In genomic region chr9:111676116-111676515, GRCh38 we compare ENCODE assay signal across 34 cellular contexts. TPM values are rescaled to one million over a fixed set of nuclear protein-coding genes. Genes with fewer than 3 reads are reported as not detected.
DNase-seq lines count a peak whose midpoint lies in the region; ATAC-seq, FAIRE-seq and TF ChIP-seq lines count a peak whose summit lies in the region.
"Had no signal": no experiment of that assay in that cellular context is flagged by ENCODE, and none has a peak within 500 bp of the region (broad histone marks: within the 10 kb centered on the region; RNA-seq: fewer than 3 reads in every experiment).

No MANE protein-coding gene starts in this region.

- CTCF ChIA-PET in HepG2 (lab: Yijun Ruan, JAX; ENCODE audit: low intra/inter-chr PET ratio, low total read pairs) (no interaction called here), A549 (lab: Yijun Ruan, JAX) (interaction anchor here (0.8 to 1.5 kb wide), 2 partner anchors 12 to 329 kb away, joined by 3 read pairs; no protein-coding TSS in a partner anchor), IMR-90 (lab: Yijun Ruan, JAX) (interaction anchor here (0.5 kb wide), 1 partner anchor 111 kb away, joined by 3 read pairs; no protein-coding TSS in a partner anchor), K562 (lab: Yijun Ruan, JAX; ENCODE audit: low intra/inter-chr PET ratio) (no interaction called here)

- H2BK20ac ChIP-seq in IMR-90 (ENCODE audit: low read depth, low read length), result no peak overlapping the region

- no peak for TF ChIP-seq EP300 in HepG2 (IDR thresholded peaks at IDR 0.05; ENCODE audit: low read depth in 2 of 2, low read length in 2 of 2)
- TF ChIP-seq EP300 in HepG2 (CRISPR knock-in tag; IDR thresholded peaks at IDR 0.05; ENCODE audit: borderline replicate concordance), result no peak
- TF ChIP-seq EP300 in A549 (IDR thresholded peaks at IDR 0.05), result no peak
- no peak for TF ChIP-seq EP300 in K562 (IDR thresholded peaks at IDR 0.05; ENCODE audit: low read length)

- no peak for TF ChIP-seq RAD21 in HepG2 (CRISPR knock-in tag; IDR thresholded peaks at IDR 0.05)
- no peak for TF ChIP-seq RAD21 in A549 (conservative IDR thresholded peaks at IDR 0.05 in 1 of 2, IDR thresholded peaks at IDR 0.05 in 1 of 2)
- TF ChIP-seq RAD21 in IMR-90 (IDR thresholded peaks at IDR 0.05; ENCODE audit: low read length), result no peak
- no peak for TF ChIP-seq RAD21 in K562 (CRISPR knock-in tag; conservative IDR thresholded peaks at IDR 0.05 in 1 of 2, IDR thresholded peaks at IDR 0.05 in 1 of 2)

- no peak for TF ChIP-seq CTCF in HepG2 (CRISPR knock-in tag; IDR thresholded peaks at IDR 0.05)
- no peak for TF ChIP-seq CTCF in right lobe of liver (IDR thresholded peaks at IDR 0.05)
- TF ChIP-seq CTCF in A549 (IDR thresholded peaks at IDR 0.05), result no peak
- TF ChIP-seq CTCF in IMR-90 (conservative IDR thresholded peaks at IDR 0.05; ENCODE audit: low read depth, low read length), result no peak
- no peak for TF ChIP-seq CTCF in K562 (IDR thresholded peaks at IDR 0.05 in 2 of 3, conservative IDR thresholded peaks at IDR 0.05 in 1 of 3; ENCODE audit: insufficient read depth in 2 of 3, low read depth in 1 of 3, low read length in 3 of 3)
- no peak for TF ChIP-seq CTCF in psoas muscle (IDR thresholded peaks at IDR 0.05)

- H3K36me3 ChIP-seq in HepG2 (replicated peaks in 1 of 2; ENCODE audit: control insufficient read depth in 1 of 2, insufficient read depth in 2 of 2, low read length in 2 of 2) (no peaks in the 10 kb centered on the region), right lobe of liver (no peaks in the 10 kb centered on the region), IMR-90 (ENCODE audit: control insufficient read depth, insufficient read depth, low read length) (peaks cover 18% of the 10 kb centered on the region), K562 (ENCODE audit: control insufficient read depth, insufficient read depth, low read length) (no peaks in the 10 kb centered on the region), psoas muscle (ENCODE audit: insufficient read depth in 1 of 2, low read depth in 1 of 2) (peaks cover 0 to 25% of the 10 kb centered on the region in 2 donors)
- H3K36me3 ChIP-seq: BE2C had no signal

- H2AFZ ChIP-seq in HepG2 (ENCODE audit: low read length) (no peak overlapping the region), IMR-90 (replicated peaks; ENCODE audit: low read length, poor library complexity) (no peak overlapping the region), K562 (ENCODE audit: low read depth, low read length) (no peak overlapping the region)

- FAIRE-seq in HepG2 (lab: Jason Lieb, UNC) (no peak), A549 (lab: Jason Lieb, UNC) (no peak), K562 (lab: Jason Lieb, UNC) (no peak)
- FAIRE-seq: A204.1, D721Med had no signal

- no peak overlapping the region for H3K4ac ChIP-seq in IMR-90 (ENCODE audit: low read depth, low read length)

- no peak overlapping the region for H2BK5ac ChIP-seq in IMR-90 (ENCODE audit: low read depth, low read length, poor library complexity, severe bottlenecking)

- no peak overlapping the region for H3K18ac ChIP-seq in IMR-90 (ENCODE audit: low read depth, low read length)

- H4K91ac ChIP-seq in IMR-90 (ENCODE audit: insufficient read depth, low read depth, low read length), result no peak overlapping the region

- in situ Hi-C loops in HepG2 (cut with HindIII; ENCODE audit: extremely low pct_ligation_motif_present, low pct_unique_long_range_greater_than_20kb) (no loop called here), IMR-90 (cut with MboI; ENCODE audit: low sequenced_read_pairs) (no loop called here), K562 (cut with MboI) (no loop called here)

- no peak overlapping the region for H3K4me2 ChIP-seq in HepG2 (ENCODE audit: low read depth, low read length)
- no peak overlapping the region for H3K4me2 ChIP-seq in A549
- no peak overlapping the region for H3K4me2 ChIP-seq in IMR-90 (ENCODE audit: low read depth, low read length)
- H3K4me2 ChIP-seq in K562 (ENCODE audit: insufficient read depth, low read length), result no peak overlapping the region
- H3K4me2 ChIP-seq: BLaER1; BLaER1 treated with 17β-estradiol and CSF1 and Interleukin-3, amounts not matched to agents 10 nM and 100 nM had no signal

- WGBS in HepG2 (ENCODE audit: low lambda C conversion rate), result 93% methylated on average over 3 of the region's 3 CpGs
- 96% methylated on average over 3 of the region's 3 CpGs for WGBS in right lobe of liver (ENCODE audit: insufficient coverage, low coverage, low lambda C conversion rate, missing lambda C conversion rate)
- WGBS in A549 (ENCODE audit: missing lambda C conversion rate), result 87% methylated on average over 3 of the region's 3 CpGs
- no CpG with 5 or more reads among the region's 3 CpGs for WGBS in IMR-90 (ENCODE audit: extremely low coverage in 2 of 2, insufficient read length in 1 of 2), 2 experiments
- 45% methylated on average over 3 of the region's 3 CpGs for WGBS in K562 (ENCODE audit: insufficient coverage, low coverage, missing lambda C conversion rate)
- 94 to 96% (median 95%) methylated on average over 3 of the region's 3 CpGs for WGBS in psoas muscle, 3 donors

- ATAC-seq in HepG2 (no peak), right lobe of liver (no peak), A549 (no peak), IMR-90 (ENCODE audit: low read depth) (no peak), K562 (no peak), GM19023 (IDR thresholded peaks at IDR 0.05; ENCODE audit: unreplicated experiment) (no peak), GM18511 (IDR thresholded peaks at IDR 0.05; ENCODE audit: unreplicated experiment) (no peak), psoas muscle (no peak)
- ATAC-seq: CD8-positive, alpha-beta T cell had no signal

- H4K5ac ChIP-seq in IMR-90 (ENCODE audit: low read depth, low read length), result no peak overlapping the region

- H3K23ac ChIP-seq in IMR-90 (ENCODE audit: low read depth, low read length), result no peak overlapping the region

- no peak overlapping the region for H3K56ac ChIP-seq in IMR-90 (ENCODE audit: extremely low read depth, insufficient read depth, low read length)

- no peaks in the 10 kb centered on the region for H4K20me1 ChIP-seq in HepG2 (ENCODE audit: insufficient read depth, low read length)
- H4K20me1 ChIP-seq in IMR-90 (ENCODE audit: insufficient read depth, low read length), result no peaks in the 10 kb centered on the region
- no peaks in the 10 kb centered on the region for H4K20me1 ChIP-seq in K562 (replicated peaks; ENCODE audit: control insufficient read depth, insufficient read depth, low read length)
- H4K20me1 ChIP-seq: BLaER1 had no signal

- no peak overlapping the region for H2BK120ac ChIP-seq in IMR-90 (ENCODE audit: low read depth, low read length)

- H2AK9ac ChIP-seq in IMR-90 (replicated peaks; ENCODE audit: low read depth, low read length, poor library complexity), result no peak overlapping the region

- intact Hi-C loops in HepG2 (cut with micrococcal nuclease; ENCODE audit: unreplicated experiment), result no loop called here
- intact Hi-C loops in right lobe of liver (cut with DNase I), result no loop called here
- intact Hi-C loops in IMR-90 (cut with micrococcal nuclease), result no loop called here
- intact Hi-C loops in K562 (cut with micrococcal nuclease), result no loop called here
- intact Hi-C loops in psoas muscle (cut with DNase I), result no loop called here

- H3K79me1 ChIP-seq in IMR-90 (ENCODE audit: low read depth in 1 of 2, low read length in 2 of 2), result no peaks in the 10 kb centered on the region; a peak in 2 of 4 replicates

- DNase-seq in HepG2 (ENCODE audit: low spot score) (no peak), right lobe of liver (no peak), A549 (ENCODE audit: low read depth in 1 of 2, low spot score in 1 of 2) (no peak), IMR-90 (no peak), K562 (ENCODE audit: extremely low read depth in 1 of 4, low spot score in 3 of 4) (no peak), psoas muscle (no peak)
- DNase-seq: 8988T; ACHN; AML-193; BE2C; C1 segment of cervical spinal cord; Caco-2; Calu3; CD4-positive, alpha-beta memory T cell; CD4-positive, alpha-beta T cell; CD4-positive, CD25-positive, alpha-beta regulatory T cell; CD8-positive, alpha-beta memory T cell; CD8-positive, alpha-beta T cell; COR-L47; DMS 273 treated with DMSO at 0.1 percent for 48 hours; DMS153; DMS53; DMS79; DMS79 treated with DMSO at 0.1 percent for 48 hours; DND-41; EL had no signal

- H3K27ac ChIP-seq in HepG2 (ENCODE audit: extremely low read length, insufficient read depth, low read length) (no peak overlapping the region), right lobe of liver (no peak overlapping the region), A549 (no peak overlapping the region), IMR-90 (ENCODE audit: insufficient read depth, low read length) (no peak overlapping the region), K562 (ENCODE audit: extremely low read depth, low read depth, low read length) (no peak overlapping the region), psoas muscle (no peak overlapping the region)
- H3K27ac ChIP-seq: 22Rv1; BLaER1; BLaER1 treated with 17β-estradiol and CSF1 and Interleukin-3, amounts not matched to agents 10 nM and 100 nM; C4-2B had no signal

- H2BK15ac ChIP-seq in IMR-90 (ENCODE audit: low read depth, low read length), result no peak overlapping the region

- no peak overlapping the region for H4K8ac ChIP-seq in IMR-90 (ENCODE audit: low read depth in 2 of 2, low read length in 2 of 2)

- no peak for TF ChIP-seq POLR2A in HepG2 (IDR thresholded peaks at IDR 0.05; ENCODE audit: insufficient read depth in 1 of 2, low read depth in 2 of 2, low read length in 2 of 2)
- TF ChIP-seq POLR2A in right lobe of liver (IDR thresholded peaks at IDR 0.05), result no peak
- no peak for TF ChIP-seq POLR2A in A549 (IDR thresholded peaks at IDR 0.05; ENCODE audit: low read length)
- no peak for TF ChIP-seq POLR2A in IMR-90 (IDR thresholded peaks at IDR 0.05; ENCODE audit: low read depth, low read length)
- no peak for TF ChIP-seq POLR2A in K562 (conservative IDR thresholded peaks at IDR 0.05)

- H3K79me2 ChIP-seq in HepG2 (ENCODE audit: insufficient read depth, low read length) (no peaks in the 10 kb centered on the region), K562 (ENCODE audit: control insufficient read depth, insufficient read depth, low read length) (no peaks in the 10 kb centered on the region)

- no peak overlapping the region for H3K9ac ChIP-seq in HepG2 (ENCODE audit: insufficient read depth, low read depth, low read length)
- H3K9ac ChIP-seq in IMR-90 (ENCODE audit: low read depth, low read length), result no peak overlapping the region
- no peak overlapping the region for H3K9ac ChIP-seq in K562 (ENCODE audit: insufficient read depth in 1 of 2, low read depth in 2 of 2, low read length in 2 of 2)
- H3K9ac ChIP-seq: BLaER1; BLaER1 treated with 17β-estradiol and CSF1 and Interleukin-3, amounts not matched to agents 10 nM and 100 nM had no signal

- no peak overlapping the region for H3K4me3 ChIP-seq in HepG2 (replicated peaks in 1 of 3; ENCODE audit: insufficient read depth in 1 of 3, low read depth in 2 of 3, low read length in 3 of 3)
- H3K4me3 ChIP-seq in right lobe of liver, result no peak overlapping the region
- H3K4me3 ChIP-seq in A549, result no peak overlapping the region
- H3K4me3 ChIP-seq in IMR-90 (ENCODE audit: insufficient read depth, low read depth, low read length), result no peak overlapping the region
- no peak overlapping the region for H3K4me3 ChIP-seq in K562
- H3K4me3 ChIP-seq in psoas muscle, result no peak overlapping the region
- H3K4me3 ChIP-seq: BLaER1; BLaER1 treated with 17β-estradiol and CSF1 and Interleukin-3, amounts not matched to agents 10 nM and 100 nM had no signal

- BruUV-seq in HepG2 (replicated peaks; lab: Mats Ljungman, UMichigan), result no TSS peak
- no TSS peak for BruUV-seq in IMR-90 (replicated peaks; lab: Mats Ljungman, UMichigan)
- no TSS peak for BruUV-seq in K562 (replicated peaks; lab: Mats Ljungman, UMichigan)

- H3K4me1 ChIP-seq in HepG2 (ENCODE audit: insufficient read depth, low read length), result peaks cover 10% of the 10 kb centered on the region
- peaks cover 0 to 9% (median 3%) of the 10 kb centered on the region in 4 donors for H3K4me1 ChIP-seq in right lobe of liver
- H3K4me1 ChIP-seq in A549, result no peaks in the 10 kb centered on the region
- no peaks in the 10 kb centered on the region for H3K4me1 ChIP-seq in IMR-90 (ENCODE audit: control insufficient read depth, insufficient read depth, low read length)
- H3K4me1 ChIP-seq in K562 (replicated peaks in 1 of 2; ENCODE audit: control insufficient read depth in 2 of 2, insufficient read depth in 2 of 2, low read length in 2 of 2), result no peaks in the 10 kb centered on the region
- H3K4me1 ChIP-seq in psoas muscle, result no peaks in the 10 kb centered on the region
- H3K4me1 ChIP-seq: BE2C; BLaER1; BLaER1 treated with 17β-estradiol and CSF1 and Interleukin-3, amounts not matched to agents 10 nM and 100 nM; Caco-2 had no signal

- H2AK5ac ChIP-seq in IMR-90 (ENCODE audit: low read depth, low read length), result no peak overlapping the region

- POLR2A ChIA-PET in HepG2 (lab: Yijun Ruan, JAX) (no interaction called here), A549 (lab: Yijun Ruan, JAX) (no interaction called here), IMR-90 (lab: Charles Lee; ENCODE audit: unreplicated experiment) (no interaction called here), K562 (lab: Yijun Ruan, JAX) (no interaction called here)

- H3K9me3 ChIP-seq in HepG2 (ENCODE audit: low read length), result no peaks in the 10 kb centered on the region
- no peaks in the 10 kb centered on the region for H3K9me3 ChIP-seq in right lobe of liver
- no peaks in the 10 kb centered on the region for H3K9me3 ChIP-seq in A549
- no peaks in the 10 kb centered on the region for H3K9me3 ChIP-seq in IMR-90 (ENCODE audit: control insufficient read depth, insufficient read depth, low read length)
- H3K9me3 ChIP-seq in K562 (replicated peaks; ENCODE audit: control insufficient read depth, insufficient read depth, low read depth, low read length), result no peaks in the 10 kb centered on the region
- H3K9me3 ChIP-seq in psoas muscle, result no peaks in the 10 kb centered on the region
- H3K9me3 ChIP-seq: BE2C, Caco-2 had no signal

- dilution Hi-C loops in IMR-90 (cut with HindIII; ENCODE audit: low sequenced_read_pairs, unreplicated experiment), result no loop called here

- 0 out of 2 replicates have a peak, but pooled peaks cover 2% of the 10 kb centered on the region for H3K9me1 ChIP-seq in IMR-90 (ENCODE audit: insufficient read depth, low read length)
- no peaks in the 10 kb centered on the region for H3K9me1 ChIP-seq in K562 (ENCODE audit: control insufficient read depth, insufficient read depth, low read length)

- no peak overlapping the region for H3K14ac ChIP-seq in IMR-90 (replicated peaks; ENCODE audit: low read depth, low read length)

- H3K27me3 ChIP-seq in HepG2 (ENCODE audit: control insufficient read depth in 1 of 2, insufficient read depth in 2 of 2, low read length in 2 of 2) (no peaks in the 10 kb centered on the region), right lobe of liver (no peaks in the 10 kb centered on the region), IMR-90 (ENCODE audit: control insufficient read depth, insufficient read depth, low read length) (no peaks in the 10 kb centered on the region), K562 (ENCODE audit: control insufficient read depth in 2 of 2, insufficient read depth in 2 of 2, low read length in 2 of 2) (no peaks in the 10 kb centered on the region), psoas muscle (ENCODE audit: insufficient read depth in 3 of 3, low read length in 2 of 3) (no peaks in the 10 kb centered on the region)
- H3K27me3 ChIP-seq: BE2C; BLaER1; BLaER1 treated with 17β-estradiol and CSF1 and Interleukin-3, amounts not matched to agents 10 nM and 100 nM had no signal

RNA-seq across cellular contexts. Expression of gene GNG10, which starts 14.7 kb away (rescaled TPM):
- 29.8 and 45.0 TPM in 2 replicates for total RNA-seq in HepG2 (2016; rRNA removed; fragmentation: Illumina TruSeq; extraction: Trizol)
- 36.2 and 49.1 TPM in 2 replicates for total RNA-seq in HepG2 (2016; cell fraction: cytosol; rRNA removed; fragmentation: Illumina TruSeq; extraction: Trizol; ENCODE audit: low read depth)
- total RNA-seq in HepG2 (2016; cell fraction: insoluble cytoplasmic fraction; rRNA removed; fragmentation: Illumina TruSeq; extraction: Trizol), result 32.9 and 43.3 TPM in 2 replicates
- 68.2 and 69.9 TPM in 2 replicates for total RNA-seq in HepG2 (2016; cell fraction: membrane; rRNA removed; fragmentation: Illumina TruSeq; extraction: Trizol)
- 14.3 and 15.8 TPM in 2 replicates for total RNA-seq in HepG2 (2016; cell fraction: nucleus; rRNA removed; fragmentation: Illumina TruSeq; extraction: Trizol)
- polyA plus RNA-seq in HepG2 (2011; rRNA removed), result 29.8 and 32.4 TPM in 2 replicates
- polyA plus RNA-seq in HepG2 (2011; cell fraction: cytosol; rRNA removed), result 23.4 and 29.9 TPM in 2 replicates
- 4.6 and 7.7 TPM in 2 replicates for polyA plus RNA-seq in HepG2 (2011; cell fraction: nucleus; rRNA removed)
- 23.6 and 24.8 TPM in 2 replicates for polyA plus RNA-seq in HepG2 (2012)
- polyA plus RNA-seq in HepG2 (2016; cell fraction: cytosol; fragmentation: Illumina TruSeq; extraction: Trizol; ENCODE audit: low read depth), result 74.7 and 106 TPM in 2 replicates
- 66.2 and 74.2 TPM in 2 replicates for polyA plus RNA-seq in HepG2 (2016; cell fraction: insoluble cytoplasmic fraction; fragmentation: Illumina TruSeq; extraction: Trizol; ENCODE audit: low read depth)
- 103 and 108 TPM in 2 replicates for polyA plus RNA-seq in HepG2 (2016; cell fraction: membrane; fragmentation: Illumina TruSeq; extraction: Trizol; ENCODE audit: low read depth)
- 32.3 and 39.9 TPM in 2 replicates for polyA plus RNA-seq in HepG2 (2016; cell fraction: nucleus; fragmentation: Illumina TruSeq; extraction: Trizol; ENCODE audit: insufficient read depth, low read depth)
- polyA minus RNA-seq in HepG2 (2011; rRNA and poly(A)+ RNA removed; ENCODE audit: low replicate concordance), result 5.4 and 7.5 TPM in 2 replicates
- 4.7 and 5.0 TPM in 2 replicates for polyA minus RNA-seq in HepG2 (2011; cell fraction: cytosol; rRNA and poly(A)+ RNA removed)
- polyA minus RNA-seq in HepG2 (2011; cell fraction: nucleus; rRNA and poly(A)+ RNA removed), result 5.4 and 5.7 TPM in 2 replicates
- total RNA-seq in right lobe of liver, result 10 to 100 TPM in 3 of 6 experiments, 1 to 10 TPM in 3; 8.1 to 23.8 (median 14.0) TPM
- 80.1 and 102 TPM in 2 replicates for polyA plus RNA-seq in A549 (2011; rRNA removed)
- polyA plus RNA-seq in A549 (2012; cell fraction: cytosol; rRNA removed), result 43.4 and 46.5 TPM in 2 replicates
- 13.7 and 22.8 TPM in 2 replicates for polyA plus RNA-seq in A549 (2012; cell fraction: nucleus; rRNA removed)
- 57.9 to 70.8 TPM (median 64.5 TPM) in 3 replicates for polyA plus RNA-seq in A549 (2017; fragmentation: RNase III; extraction: RNeasy Plus Mini Kit Qiagen cat#74134 plus additional on column Dnase treatment)
- polyA minus RNA-seq in A549 (2011; rRNA and poly(A)+ RNA removed), result 9.4 and 11.0 TPM in 2 replicates
- 48.8 and 106 TPM in 2 replicates for total RNA-seq in IMR-90 (2012; rRNA removed)
- polyA plus RNA-seq in IMR-90 (2012; rRNA removed), result 58.3 and 72.7 TPM in 2 replicates
- 42.1 and 49.5 TPM in 2 replicates for polyA plus RNA-seq in IMR-90 (2012; cell fraction: cytosol; rRNA removed)
- 9.1 and 17.4 TPM in 2 replicates for polyA plus RNA-seq in IMR-90 (2012; cell fraction: nucleus; rRNA removed; ENCODE audit: low replicate concordance)
- total RNA-seq in K562 (2011; cell fraction: chromatin; rRNA removed; ENCODE audit: low replicate concordance), result 2.5 and 10.5 TPM in 2 replicates
- total RNA-seq in K562 (2011; cell fraction: nucleolus; rRNA removed), result 2.8 and 3.4 TPM in 2 replicates
- 5.0 and 13.4 TPM in 2 replicates for total RNA-seq in K562 (2011; cell fraction: nucleoplasm; rRNA removed)
- 15.3 and 15.6 TPM in 2 replicates for total RNA-seq in K562 (2014; rRNA removed)
- total RNA-seq in K562 (2014; rRNA removed; fragmentation: Illumina TruSeq; extraction: Trizol), result 28.0 and 28.3 TPM in 2 replicates
- total RNA-seq in K562 (2015; rRNA removed; fragmentation: Illumina TruSeq; extraction: Trizol), result 25.0 and 26.3 TPM in 2 replicates
- total RNA-seq in K562 (2021), result 13.1 and 16.3 TPM in 2 replicates
- 30.3 and 37.8 TPM in 2 replicates for polyA plus RNA-seq in K562 (2011; rRNA removed)
- polyA plus RNA-seq in K562 (2011; cell fraction: cytosol; rRNA removed), result 12.9 and 20.7 TPM in 2 replicates
- 4.8 and 7.1 TPM in 2 replicates for polyA plus RNA-seq in K562 (2011; cell fraction: nucleus; rRNA removed)
- polyA plus RNA-seq in K562 (2012), result 24.2 and 24.8 TPM in 2 replicates
- polyA plus RNA-seq in K562 (2014; fragmentation: Illumina TruSeq; extraction: Trizol), result 24.2 and 28.4 TPM in 2 replicates
- 10 to 100 TPM; 32.6 to 35.3 TPM for polyA plus RNA-seq in K562 (2014; fragmentation: Nextera tagmentation; extraction: Ambion mirVana)
- polyA plus RNA-seq in K562 (2014; rRNA removed), result 32.1 and 34.3 TPM in 2 replicates
- 6.1 and 7.4 TPM in 2 replicates for polyA minus RNA-seq in K562 (2011; rRNA and poly(A)+ RNA removed)
- 2.8 and 3.1 TPM in 2 replicates for polyA minus RNA-seq in K562 (2011; cell fraction: cytosol; rRNA and poly(A)+ RNA removed)
- 1.6 and 3.2 TPM in 2 replicates for polyA minus RNA-seq in K562 (2011; cell fraction: nucleus; rRNA and poly(A)+ RNA removed)
- 10 to 100 TPM; 12.0 to 22.3 (median 16.4) TPM for total RNA-seq in psoas muscle
- polyA plus RNA-seq in psoas muscle, result 10 to 100 TPM; 13.7 to 17.3 (median 14.9) TPM

RNA-seq across cellular contexts. Expression of gene DNAJC25, which starts 45.0 kb away (rescaled TPM):
- total RNA-seq in HepG2 (2016; rRNA removed; fragmentation: Illumina TruSeq; extraction: Trizol), result 6.3 and 10.2 TPM in 2 replicates
- total RNA-seq in HepG2 (2016; cell fraction: cytosol; rRNA removed; fragmentation: Illumina TruSeq; extraction: Trizol; ENCODE audit: low read depth), result 2.4 and 2.5 TPM in 2 replicates
- total RNA-seq in HepG2 (2016; cell fraction: insoluble cytoplasmic fraction; rRNA removed; fragmentation: Illumina TruSeq; extraction: Trizol), result 6.5 and 9.4 TPM in 2 replicates
- 5.6 and 6.1 TPM in 2 replicates for total RNA-seq in HepG2 (2016; cell fraction: membrane; rRNA removed; fragmentation: Illumina TruSeq; extraction: Trizol)
- total RNA-seq in HepG2 (2016; cell fraction: nucleus; rRNA removed; fragmentation: Illumina TruSeq; extraction: Trizol), result 11.2 and 12.3 TPM in 2 replicates
- 4.5 and 5.7 TPM in 2 replicates for polyA plus RNA-seq in HepG2 (2011; rRNA removed)
- polyA plus RNA-seq in HepG2 (2011; cell fraction: cytosol; rRNA removed), result 3.0 and 3.2 TPM in 2 replicates
- polyA plus RNA-seq in HepG2 (2011; cell fraction: nucleus; rRNA removed), result 3.5 and 3.7 TPM in 2 replicates
- 4.8 and 8.4 TPM in 2 replicates for polyA plus RNA-seq in HepG2 (2012)
- polyA plus RNA-seq in HepG2 (2016; cell fraction: cytosol; fragmentation: Illumina TruSeq; extraction: Trizol; ENCODE audit: low read depth), result 2.4 and 2.8 TPM in 2 replicates
- 7.8 TPM in 2 replicates for polyA plus RNA-seq in HepG2 (2016; cell fraction: insoluble cytoplasmic fraction; fragmentation: Illumina TruSeq; extraction: Trizol; ENCODE audit: low read depth)
- polyA plus RNA-seq in HepG2 (2016; cell fraction: membrane; fragmentation: Illumina TruSeq; extraction: Trizol; ENCODE audit: low read depth), result 5.4 and 6.1 TPM in 2 replicates
- 25.6 and 26.2 TPM in 2 replicates for polyA plus RNA-seq in HepG2 (2016; cell fraction: nucleus; fragmentation: Illumina TruSeq; extraction: Trizol; ENCODE audit: insufficient read depth, low read depth)
- polyA minus RNA-seq in HepG2 (2011; rRNA and poly(A)+ RNA removed; ENCODE audit: low replicate concordance), result 1.5 and 1.8 TPM in 2 replicates
- 0.79 and 1.7 TPM in 2 replicates for polyA minus RNA-seq in HepG2 (2011; cell fraction: cytosol; rRNA and poly(A)+ RNA removed)
- 5.7 and 6.7 TPM in 2 replicates for polyA minus RNA-seq in HepG2 (2011; cell fraction: nucleus; rRNA and poly(A)+ RNA removed)
- 10 to 100 TPM; 12.2 to 32.8 (median 18.2) TPM for total RNA-seq in right lobe of liver
- 8.4 and 12.1 TPM in 2 replicates for polyA plus RNA-seq in A549 (2011; rRNA removed)
- polyA plus RNA-seq in A549 (2012; cell fraction: cytosol; rRNA removed), result 4.3 and 4.4 TPM in 2 replicates
- polyA plus RNA-seq in A549 (2012; cell fraction: nucleus; rRNA removed), result 3.0 and 3.9 TPM in 2 replicates
- polyA plus RNA-seq in A549 (2017; fragmentation: RNase III; extraction: RNeasy Plus Mini Kit Qiagen cat#74134 plus additional on column Dnase treatment), result 8.4 to 8.6 TPM (median 8.5 TPM) in 3 replicates
- 1.4 and 1.6 TPM in 2 replicates for polyA minus RNA-seq in A549 (2011; rRNA and poly(A)+ RNA removed)
- 3.2 and 5.6 TPM in 2 replicates for total RNA-seq in IMR-90 (2012; rRNA removed)
- 6.6 and 6.7 TPM in 2 replicates for polyA plus RNA-seq in IMR-90 (2012; rRNA removed)
- 3.9 and 8.0 TPM in 2 replicates for polyA plus RNA-seq in IMR-90 (2012; cell fraction: cytosol; rRNA removed)
- polyA plus RNA-seq in IMR-90 (2012; cell fraction: nucleus; rRNA removed; ENCODE audit: low replicate concordance), result 3.3 and 7.2 TPM in 2 replicates
- 5.8 and 23.0 TPM in 2 replicates for total RNA-seq in K562 (2011; cell fraction: chromatin; rRNA removed; ENCODE audit: low replicate concordance)
- 5.7 and 7.2 TPM in 2 replicates for total RNA-seq in K562 (2011; cell fraction: nucleolus; rRNA removed)
- 9.8 and 15.7 TPM in 2 replicates for total RNA-seq in K562 (2011; cell fraction: nucleoplasm; rRNA removed)
- 6.1 and 6.6 TPM in 2 replicates for total RNA-seq in K562 (2014; rRNA removed)
- total RNA-seq in K562 (2014; rRNA removed; fragmentation: Illumina TruSeq; extraction: Trizol), result 7.1 and 8.1 TPM in 2 replicates
- total RNA-seq in K562 (2015; rRNA removed; fragmentation: Illumina TruSeq; extraction: Trizol), result 7.0 and 8.4 TPM in 2 replicates
- 5.6 and 5.7 TPM in 2 replicates for total RNA-seq in K562 (2021)
- 8.9 and 10.7 TPM in 2 replicates for polyA plus RNA-seq in K562 (2011; rRNA removed)
- polyA plus RNA-seq in K562 (2011; cell fraction: cytosol; rRNA removed), result 3.0 and 3.7 TPM in 2 replicates
- polyA plus RNA-seq in K562 (2011; cell fraction: nucleus; rRNA removed), result 8.2 and 12.9 TPM in 2 replicates
- 6.4 and 7.7 TPM in 2 replicates for polyA plus RNA-seq in K562 (2012)
- 7.0 and 9.1 TPM in 2 replicates for polyA plus RNA-seq in K562 (2014; fragmentation: Illumina TruSeq; extraction: Trizol)
- 1 to 10 TPM; 3.7 to 4.4 TPM for polyA plus RNA-seq in K562 (2014; fragmentation: Nextera tagmentation; extraction: Ambion mirVana)
- 8.4 and 11.2 TPM in 2 replicates for polyA plus RNA-seq in K562 (2014; rRNA removed)
- 3.7 and 4.6 TPM in 2 replicates for polyA minus RNA-seq in K562 (2011; rRNA and poly(A)+ RNA removed)
- 1.1 and 1.7 TPM in 2 replicates for polyA minus RNA-seq in K562 (2011; cell fraction: cytosol; rRNA and poly(A)+ RNA removed)
- polyA minus RNA-seq in K562 (2011; cell fraction: nucleus; rRNA and poly(A)+ RNA removed), result 3.9 and 6.0 TPM in 2 replicates
- total RNA-seq in psoas muscle, result 1 to 10 TPM; 1.9 to 5.6 (median 4.5) TPM
- polyA plus RNA-seq in psoas muscle, result 10 to 100 TPM in 2 of 3 donors, 1 to 10 TPM in 1; 7.4 to 20.1 (median 19.9) TPM

Comparison
In these comparisons a context has a peak if more than half of its experiments do, and no peak if none do; other contexts are left out.
1. CTCF ChIA-PET loops: an anchor here in A549 (0.8 to 1.5 kb wide) and IMR-90 (0.5 kb wide); none called in HepG2 and K562.
2. Of the 241 proteins assayed by ChIP-seq in both HepG2 and K562: peak only in HepG2: MAFF and MAFK; only in K562: none; in both: none; in neither: 239.